9 cellular contexts compared by ENCODE assay signal in the genomic region with DNA sequence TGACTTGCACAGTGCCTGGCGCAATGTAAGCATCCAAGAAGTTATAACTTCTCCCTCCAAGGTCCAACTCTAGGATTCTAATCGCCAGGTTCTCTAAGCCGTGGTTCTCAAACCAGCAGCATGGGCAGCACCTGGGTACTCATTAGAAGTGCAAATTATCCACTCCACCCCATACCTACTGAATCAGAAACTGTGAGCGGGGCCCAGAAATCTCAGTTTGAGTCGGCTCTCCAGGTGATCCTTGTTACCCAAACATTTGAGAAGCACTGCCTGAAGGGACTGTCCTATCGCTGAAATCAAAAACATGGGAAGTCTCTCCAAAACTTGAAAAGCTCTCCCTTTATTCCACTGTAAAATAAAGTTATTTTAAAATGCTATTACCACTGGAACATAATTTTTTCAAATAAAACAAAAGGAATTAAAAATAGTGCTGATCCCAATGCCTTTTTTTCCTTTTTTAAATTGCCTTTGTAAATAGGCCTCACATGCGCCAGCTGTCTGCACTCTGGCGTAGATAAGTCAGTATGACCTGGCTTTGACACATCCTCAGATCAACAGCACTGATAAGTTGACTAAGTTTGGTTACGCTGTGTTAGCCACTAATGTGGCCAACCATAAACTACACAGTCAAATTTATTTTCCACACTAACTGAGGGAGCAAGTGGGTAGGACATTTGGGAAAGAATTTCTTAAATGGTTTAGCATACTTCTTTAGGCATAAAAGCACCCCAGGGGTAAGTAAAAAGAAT. TPM values are rescaled to one million over a fixed set of nuclear protein-coding genes. Genes with fewer than 3 reads are reported as not detected.
DNase-seq lines count a peak whose midpoint lies in the region; ATAC-seq and TF ChIP-seq lines count a peak whose summit lies in the region.
"Had no signal": no experiment of that assay in that cellular context is flagged by ENCODE, and none has a peak within 500 bp of the region (broad histone marks: within the 10 kb centered on the region; RNA-seq: fewer than 3 reads in every experiment).

No MANE protein-coding gene starts in this region.

- H3K27me3 ChIP-seq in CD8-positive, alpha-beta T cell (ENCODE audit: insufficient read depth, low read length): no peaks in the 10 kb centered on the region
- no peaks in the 10 kb centered on the region for H3K27me3 ChIP-seq in HL-60 (ENCODE audit: insufficient read depth, poor library complexity, severe bottlenecking)
- no peaks in the 10 kb centered on the region for H3K27me3 ChIP-seq in prostate gland (replicated peaks; ENCODE audit: insufficient read depth)
- H3K27me3 ChIP-seq: heart left ventricle had no signal

- H3K36me3 ChIP-seq in CD8-positive, alpha-beta T cell (ENCODE audit: insufficient read depth, low read length): no peaks in the 10 kb centered on the region
- no peaks in the 10 kb centered on the region for H3K36me3 ChIP-seq in prostate gland
- H3K36me3 ChIP-seq: heart left ventricle had no signal

- peak in 4 of 7 experiments; percentile 22 to 44 (median 30) for DNase-seq in CD8-positive, alpha-beta T cell
- DNase-seq in HL-60 (ENCODE audit: low read depth in 1 of 2, low spot score in 1 of 2): peak in 1 of 2 experiments; percentile 45
- DNase-seq in activated T-cell treated with anti-CD3 and anti-CD28 coated beads, Interleukin-2, amount 50 U/mL, for 72 hours: peak; percentile 33 to 52
- DNase-seq in left kidney (ENCODE audit: low read depth, low spot score): peak; percentile 44
- no peak for DNase-seq in G401 (ENCODE audit: low spot score)
- DNase-seq in prostate gland (ENCODE audit: low spot score): no peak
- DNase-seq in pons (ENCODE audit: low spot score): no peak
- DNase-seq: heart left ventricle had no signal

- CTCF ChIA-PET in CD8-positive, alpha-beta T cell (lab: Charles Lee): interaction anchor here (1.2 to 1.3 kb wide), 3 partner anchors 254 to 434 kb away, joined by 3 to 5 read pairs (median 3); no protein-coding TSS in a partner anchor

- H3K27ac ChIP-seq in CD8-positive, alpha-beta T cell (ENCODE audit: low read depth, low read length): no peak overlapping the region
- peak overlapping the region; percentile 45; the same call in 1 of the 2 replicates for H3K27ac ChIP-seq in HL-60 (replicated peaks)
- H3K27ac ChIP-seq in prostate gland: peak overlapping the region in 1 of 2 donors; percentile 50
- H3K27ac ChIP-seq: heart left ventricle had no signal

- peak; percentile 87 for ATAC-seq in CD8-positive, alpha-beta T cell
- ATAC-seq in activated T-cell treated with anti-CD3 and anti-CD28 coated beads, Interleukin-2, amount 50 U/mL, for 72 hours (replicated peaks in 1 of 2): peak; percentile 86 to 97
- no peak for ATAC-seq in HG03159 (IDR thresholded peaks at IDR 0.05; ENCODE audit: unreplicated experiment)
- ATAC-seq: heart left ventricle had no signal

- TF ChIP-seq POLR2A in prostate gland (IDR thresholded peaks at IDR 0.05): no peak

- intact Hi-C loops in CD8-positive, alpha-beta T cell (cut with DNase I, micrococcal nuclease): loop anchor here in 1 of 2 experiments (1.0 kb wide), 2 partner anchors 9 to 96 kb away; a partner anchor contains a TSS
- intact Hi-C loops in prostate gland (cut with DNase I): no loop called here

- H3K9me3 ChIP-seq in CD8-positive, alpha-beta T cell (ENCODE audit: low read length): no peaks in the 10 kb centered on the region
- no peaks in the 10 kb centered on the region for H3K9me3 ChIP-seq in prostate gland
- H3K9me3 ChIP-seq: heart left ventricle had no signal

- POLR2A ChIA-PET in CD8-positive, alpha-beta T cell (lab: Charles Lee): interaction anchor here (1.2 to 2.1 kb wide), 2 partner anchors 8 to 66 kb away, joined by 4 to 8 read pairs; a partner anchor contains a TSS

- no peak overlapping the region for H3K4me3 ChIP-seq in CD8-positive, alpha-beta T cell (ENCODE audit: low read depth, low read length)
- H3K4me3 ChIP-seq in HL-60 (replicated peaks; ENCODE audit: insufficient read depth, low read length) (no peak overlapping the region), prostate gland (no peak overlapping the region)

- H3K36me3 Mint-ChIP-seq in CD8-positive, alpha-beta T cell: no peaks in the 10 kb centered on the region
- no peaks in the 10 kb centered on the region for H3K36me3 Mint-ChIP-seq in activated T-cell treated with anti-CD3 and anti-CD28 coated beads, Interleukin-2, amount 50 U/mL, for 72 hours (ENCODE audit: insufficient read depth in 2 of 2)

- H3K9me3 Mint-ChIP-seq in CD8-positive, alpha-beta T cell: no peaks in the 10 kb centered on the region
- H3K9me3 Mint-ChIP-seq in activated T-cell treated with anti-CD3 and anti-CD28 coated beads, Interleukin-2, amount 50 U/mL, for 72 hours: no peaks in the 10 kb centered on the region

- in situ Hi-C loops in G401 (cut with HindIII; ENCODE audit: low sequenced_read_pairs): no loop called here

- peaks cover 29% of the 10 kb centered on the region for H3K4me1 ChIP-seq in CD8-positive, alpha-beta T cell (ENCODE audit: insufficient read depth, low read length)
- no peaks in the 10 kb centered on the region for H3K4me1 ChIP-seq in prostate gland (replicated peaks)

- H3K4me3 Mint-ChIP-seq in CD8-positive, alpha-beta T cell: peak overlapping the region; percentile 69
- H3K4me3 Mint-ChIP-seq in activated T-cell treated with anti-CD3 and anti-CD28 coated beads, Interleukin-2, amount 50 U/mL, for 72 hours: peak overlapping the region; percentile 56 to 74

- WGBS in prostate gland: 59% methylated on average over 9 of the region's 9 CpGs

- no peak for TF ChIP-seq CTCF in CD8-positive, alpha-beta T cell (IDR thresholded peaks at IDR 0.05)
- no peak for TF ChIP-seq CTCF in HL-60 (IDR thresholded peaks at IDR 0.05; ENCODE audit: insufficient read depth, low read length)
- TF ChIP-seq CTCF in prostate gland (IDR thresholded peaks at IDR 0.05): no peak

- peak overlapping the region; percentile 85 for H3K27ac Mint-ChIP-seq in CD8-positive, alpha-beta T cell
- peak overlapping the region; percentile 6 for H3K27ac Mint-ChIP-seq in activated T-cell treated with anti-CD3 and anti-CD28 coated beads, Interleukin-2, amount 50 U/mL, for 72 hours

- H3K4me1 Mint-ChIP-seq in CD8-positive, alpha-beta T cell (ENCODE audit: low read depth): peaks cover 37% of the 10 kb centered on the region
- peaks cover 27% of the 10 kb centered on the region for H3K4me1 Mint-ChIP-seq in activated T-cell treated with anti-CD3 and anti-CD28 coated beads, Interleukin-2, amount 50 U/mL, for 72 hours (ENCODE audit: low read depth)

- no peaks in the 10 kb centered on the region for H3K27me3 Mint-ChIP-seq in CD8-positive, alpha-beta T cell (ENCODE audit: low read depth)
- no peaks in the 10 kb centered on the region for H3K27me3 Mint-ChIP-seq in activated T-cell treated with anti-CD3 and anti-CD28 coated beads, Interleukin-2, amount 50 U/mL, for 72 hours (ENCODE audit: low read depth)

RNA-seq across cellular contexts. Expression of a gene that starts 8.4 kb away (rescaled TPM):
- 10 to 100 TPM; 45.9 to 49.2 TPM for total RNA-seq in CD8-positive, alpha-beta T cell
- total RNA-seq in activated T-cell treated with anti-CD3 and anti-CD28 coated beads, Interleukin-2, amount 50 U/mL, for 72 hours: 10 to 100 TPM; 33.1 to 41.0 TPM
- 16.7 and 34.0 TPM in 2 replicates for total RNA-seq in G401 (2014; rRNA removed; shearing (Covaris generic))
- 10 to 100 TPM; 23.6 to 28.3 TPM for total RNA-seq in prostate gland

RNA-seq across cellular contexts. Expression of a gene that starts 49.1 kb away (rescaled TPM):
- not detected for total RNA-seq in CD8-positive, alpha-beta T cell
- under 1 TPM in 1 of 2 donors, not detected in 1; 0.09 TPM for total RNA-seq in activated T-cell treated with anti-CD3 and anti-CD28 coated beads, Interleukin-2, amount 50 U/mL, for 72 hours
- total RNA-seq in G401 (2014; rRNA removed; shearing (Covaris generic)): 3.9 and 4.1 TPM in 2 replicates
- total RNA-seq in prostate gland: 10 to 100 TPM; 14.7 to 43.6 TPM

Comparison
In these comparisons a context has a peak if more than half of its experiments do, and no peak if none do; other contexts are left out.
1. DNase-seq: peak in CD8-positive, alpha-beta T cell (4 of 7), activated T-cell treated with anti-CD3 and anti-CD28 coated beads, Interleukin-2, amount 50 U/mL, for 72 hours (2 of 2) and left kidney (single experiment); none in G401 (single experiment), prostate gland (single experiment) and pons (single experiment).